8 cellular contexts compared by ENCODE assay signal in the genomic region with DNA sequence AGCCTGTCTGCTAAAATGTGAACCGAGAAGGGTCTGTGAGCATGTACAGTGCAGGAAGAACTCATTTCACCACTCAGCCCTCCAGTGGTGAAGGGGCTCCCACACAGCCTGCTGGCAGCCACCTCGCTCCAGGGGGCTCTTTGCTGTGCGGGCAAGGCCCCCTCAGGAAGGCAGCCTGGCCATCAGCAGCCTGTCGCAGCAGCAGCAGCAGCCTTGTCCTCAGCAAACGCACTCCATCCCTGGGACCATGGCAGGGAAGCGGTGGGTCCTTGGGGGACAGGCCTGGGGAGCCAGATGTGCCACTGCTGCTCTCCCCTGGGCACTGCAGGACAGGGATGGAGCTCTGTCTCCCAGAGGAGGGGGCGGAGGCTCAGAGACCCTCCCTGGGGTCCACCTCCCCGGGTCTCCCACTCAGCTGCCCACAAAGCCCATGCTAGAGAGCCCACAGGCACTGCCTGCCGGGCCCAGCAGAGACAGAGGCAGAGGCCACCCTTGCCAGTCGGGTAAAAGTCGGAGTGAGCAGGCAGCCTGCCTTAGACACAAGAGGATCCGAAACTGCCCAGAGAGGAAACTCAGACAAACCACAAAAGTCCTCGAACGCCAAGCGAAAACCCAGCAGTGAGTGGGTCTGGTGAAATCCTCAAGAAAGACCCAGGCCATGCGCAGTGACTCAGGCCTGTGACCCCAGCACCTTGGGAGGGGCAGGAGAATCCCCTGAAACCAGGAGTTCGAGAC. TPM values are rescaled to one million over a fixed set of nuclear protein-coding genes. Genes with fewer than 3 reads are reported as not detected.
DNase-seq lines count a peak whose midpoint lies in the region; ATAC-seq, FAIRE-seq and TF ChIP-seq lines count a peak whose summit lies in the region.

No MANE protein-coding gene starts in this region.

- no peak overlapping the region for H3K4me3 ChIP-seq in neuronal stem cell (ENCODE audit: low read length in 2 of 2)

- no peak overlapping the region for H3K4me3 Mint-ChIP-seq in activated T-cell treated with anti-CD3 and anti-CD28 coated beads, Interleukin-2, amount 50 U/mL, for 24 hours
- H3K4me3 Mint-ChIP-seq in activated T-helper 2 cell treated with anti-CD3 and anti-CD28 coated beads, Interferon-gamma antibody, Interleukin-2, Interleukin-4, amounts not matched to agents 10 μg/mL and 5 μg/mL and 100 μg/mL, durations not matched to agents 14 hours and 24 hours and 36 hours (ENCODE audit: low read depth): no peak overlapping the region

- peaks cover 5 to 42% of the 10 kb centered on the region in 2 donors for H3K4me1 ChIP-seq in neuronal stem cell (ENCODE audit: control insufficient read depth in 2 of 2, insufficient read depth in 1 of 2, low read depth in 1 of 2, low read length in 2 of 2)

- H2BK120ac ChIP-seq in neuronal stem cell (ENCODE audit: low read depth, low read length): no peak overlapping the region

- peaks cover 59% of the 10 kb centered on the region for H3K4me1 Mint-ChIP-seq in activated T-cell treated with anti-CD3 and anti-CD28 coated beads, Interleukin-2, amount 50 U/mL, for 24 hours (ENCODE audit: low read depth)
- peaks cover 14% of the 10 kb centered on the region for H3K4me1 Mint-ChIP-seq in activated T-helper 2 cell treated with anti-CD3 and anti-CD28 coated beads, Interferon-gamma antibody, Interleukin-2, Interleukin-4, amounts not matched to agents 10 μg/mL and 5 μg/mL and 100 μg/mL, durations not matched to agents 14 hours and 24 hours and 36 hours (ENCODE audit: low read depth)

- H4K8ac ChIP-seq in neuronal stem cell (ENCODE audit: low read depth, low read length): no peak overlapping the region

- no peak overlapping the region for H3K4ac ChIP-seq in neuronal stem cell (ENCODE audit: low read length)

- no peaks in the 10 kb centered on the region for H3K27me3 Mint-ChIP-seq in activated T-cell treated with anti-CD3 and anti-CD28 coated beads, Interleukin-2, amount 50 U/mL, for 24 hours
- H3K27me3 Mint-ChIP-seq in activated T-helper 2 cell treated with anti-CD3 and anti-CD28 coated beads, Interferon-gamma antibody, Interleukin-2, Interleukin-4, amounts not matched to agents 10 μg/mL and 5 μg/mL and 100 μg/mL, durations not matched to agents 14 hours and 24 hours and 36 hours (ENCODE audit: low read depth): no peaks in the 10 kb centered on the region

- peak overlapping the region; percentile 22 for H2BK5ac ChIP-seq in neuronal stem cell (ENCODE audit: low read length)

- H3K27ac ChIP-seq in neuronal stem cell (replicated peaks; ENCODE audit: low read length): no peak overlapping the region

- intact Hi-C loops in activated T-helper 2 cell treated with anti-CD3 and anti-CD28 coated beads, Interferon-gamma antibody, Interleukin-2, Interleukin-4, amounts not matched to agents 10 μg/mL and 5 μg/mL and 100 μg/mL, durations not matched to agents 14 hours and 24 hours and 36 hours (cut with micrococcal nuclease): no loop called here

- H3K27me3 ChIP-seq in neuronal stem cell (ENCODE audit: control insufficient read depth in 3 of 3, insufficient read depth in 3 of 3, low read depth in 1 of 3, low read length in 3 of 3): no peaks in the 10 kb centered on the region

- H2BK15ac ChIP-seq in neuronal stem cell (ENCODE audit: low read length): no peak overlapping the region

- H2AK5ac ChIP-seq in neuronal stem cell (ENCODE audit: low read depth, low read length): no peak overlapping the region

- FAIRE-seq in H54 (lab: Jason Lieb, UNC): no peak

- H3K18ac ChIP-seq in neuronal stem cell (ENCODE audit: low read length): peak overlapping the region; percentile 48

- no peak overlapping the region for H2BK12ac ChIP-seq in neuronal stem cell (ENCODE audit: low read length)

- H3K23ac ChIP-seq in neuronal stem cell (ENCODE audit: low read depth, low read length, poor library complexity): peak overlapping the region; percentile 44

- H3K9me3 ChIP-seq in neuronal stem cell (replicated peaks in 1 of 2; ENCODE audit: control insufficient read depth in 2 of 2, insufficient read depth in 1 of 2, low read depth in 1 of 2, low read length in 2 of 2): no peaks in the 10 kb centered on the region

- peak overlapping the region; percentile 7 for H3K9ac ChIP-seq in neuronal stem cell (ENCODE audit: low read depth, low read length, poor library complexity)

- no CpG with 5 or more reads among the region's 17 CpGs for WGBS in neuronal stem cell (ENCODE audit: extremely low coverage in 2 of 2, insufficient read length in 2 of 2, insufficient replicate concordance in 1 of 2), 2 donors

- H3K14ac ChIP-seq in neuronal stem cell (ENCODE audit: low read length): no peak overlapping the region

- no peak overlapping the region for H3K27ac Mint-ChIP-seq in activated T-cell treated with anti-CD3 and anti-CD28 coated beads, Interleukin-2, amount 50 U/mL, for 24 hours
- H3K27ac Mint-ChIP-seq in activated T-helper 2 cell treated with anti-CD3 and anti-CD28 coated beads, Interferon-gamma antibody, Interleukin-2, Interleukin-4, amounts not matched to agents 10 μg/mL and 5 μg/mL and 100 μg/mL, durations not matched to agents 14 hours and 24 hours and 36 hours: no peak overlapping the region

- no peak overlapping the region for H4K91ac ChIP-seq in neuronal stem cell (ENCODE audit: low read depth, low read length, poor library complexity)

- no peak overlapping the region for H2AFZ ChIP-seq in neuronal stem cell (ENCODE audit: low read length)

- DNase-seq in CD1c-positive myeloid dendritic cell (ENCODE audit: extremely low spot score) (peak; percentile 94), neuronal stem cell (ENCODE audit: low spot score) (no peak), H54 (ENCODE audit: insufficient read length, low spot score) (no peak), cerebellar nuclear complex (lab: John Stamatoyannopoulos, UW) (no peak)
- peak; percentile 33 for DNase-seq in activated T-cell treated with anti-CD3 and anti-CD28 coated beads, Interleukin-2, amount 50 U/mL, for 24 hours
- no peak for DNase-seq in activated T-helper 2 cell treated with anti-CD3 and anti-CD28 coated beads, Interferon-gamma antibody, Interleukin-2, Interleukin-4, amounts not matched to agents 10 μg/mL and 5 μg/mL and 100 μg/mL, durations not matched to agents 14 hours and 24 hours and 36 hours (ENCODE audit: low spot score)

- H3K9me3 Mint-ChIP-seq in activated T-cell treated with anti-CD3 and anti-CD28 coated beads, Interleukin-2, amount 50 U/mL, for 24 hours: no peaks in the 10 kb centered on the region
- no peaks in the 10 kb centered on the region for H3K9me3 Mint-ChIP-seq in activated T-helper 2 cell treated with anti-CD3 and anti-CD28 coated beads, Interferon-gamma antibody, Interleukin-2, Interleukin-4, amounts not matched to agents 10 μg/mL and 5 μg/mL and 100 μg/mL, durations not matched to agents 14 hours and 24 hours and 36 hours

- H3K36me3 ChIP-seq in neuronal stem cell (replicated peaks in 1 of 2; ENCODE audit: control insufficient read depth in 2 of 2, insufficient read depth in 2 of 2, low read length in 2 of 2): peaks cover 7 to 32% of the 10 kb centered on the region in 2 donors

- ATAC-seq in GM19324 (IDR thresholded peaks at IDR 0.05; ENCODE audit: low FRiP score, unreplicated experiment) (peak; percentile 73), HG03196 (IDR thresholded peaks at IDR 0.05; ENCODE audit: unreplicated experiment) (peak; percentile 56)

- no peak overlapping the region for H3K4me2 ChIP-seq in neuronal stem cell (ENCODE audit: insufficient read depth, low read length, poor library complexity, severe bottlenecking)

- no peak for TF ChIP-seq POLR2A in H54 (IDR thresholded peaks at IDR 0.05; ENCODE audit: low read depth, low read length)

- H3K36me3 Mint-ChIP-seq in activated T-cell treated with anti-CD3 and anti-CD28 coated beads, Interleukin-2, amount 50 U/mL, for 24 hours (ENCODE audit: low read depth): peaks cover 2% of the 10 kb centered on the region
- H3K36me3 Mint-ChIP-seq in activated T-helper 2 cell treated with anti-CD3 and anti-CD28 coated beads, Interferon-gamma antibody, Interleukin-2, Interleukin-4, amounts not matched to agents 10 μg/mL and 5 μg/mL and 100 μg/mL, durations not matched to agents 14 hours and 24 hours and 36 hours (ENCODE audit: low read depth): peaks cover 7% of the 10 kb centered on the region

- H3K79me1 ChIP-seq in neuronal stem cell (ENCODE audit: low read depth, low read length): peaks cover 63% of the 10 kb centered on the region

RNA-seq across cellular contexts. Expression of a gene that starts 8.0 kb away (rescaled TPM):
- polyA plus RNA-seq in neuronal stem cell (2013, experiment 1 of 2): 47.9 TPM
- polyA plus RNA-seq in neuronal stem cell (2013, experiment 2 of 2): 50.2 TPM
- total RNA-seq in activated T-helper 2 cell treated with anti-CD3 and anti-CD28 coated beads, Interferon-gamma antibody, Interleukin-2, Interleukin-4, amounts not matched to agents 10 μg/mL and 5 μg/mL and 100 μg/mL, durations not matched to agents 14 hours and 24 hours and 36 hours: 37.4 and 43.3 TPM in 2 replicates

RNA-seq across cellular contexts. Expression of a gene that starts 34.5 kb away (rescaled TPM):
- 33.0 TPM for polyA plus RNA-seq in neuronal stem cell (2013, experiment 1 of 2)
- polyA plus RNA-seq in neuronal stem cell (2013, experiment 2 of 2): 33.5 TPM
- 12.3 and 15.8 TPM in 2 replicates for total RNA-seq in activated T-helper 2 cell treated with anti-CD3 and anti-CD28 coated beads, Interferon-gamma antibody, Interleukin-2, Interleukin-4, amounts not matched to agents 10 μg/mL and 5 μg/mL and 100 μg/mL, durations not matched to agents 14 hours and 24 hours and 36 hours

Comparison
In these comparisons a context has a peak if more than half of its experiments do, and no peak if none do; other contexts are left out.
1. DNase-seq: peak in CD1c-positive myeloid dendritic cell (single experiment) and activated T-cell treated with anti-CD3 and anti-CD28 coated beads, Interleukin-2, amount 50 U/mL, for 24 hours (single experiment); none in neuronal stem cell (single experiment), H54 (single experiment), cerebellar nuclear complex (0 of 2) and activated T-helper 2 cell treated with anti-CD3 and anti-CD28 coated beads, Interferon-gamma antibody, Interleukin-2, Interleukin-4, amounts not matched to agents 10 μg/mL and 5 μg/mL and 100 μg/mL, durations not matched to agents 14 hours and 24 hours and 36 hours (single experiment).